ENCODE assay signal across 1 cellular context in the genomic region with DNA sequence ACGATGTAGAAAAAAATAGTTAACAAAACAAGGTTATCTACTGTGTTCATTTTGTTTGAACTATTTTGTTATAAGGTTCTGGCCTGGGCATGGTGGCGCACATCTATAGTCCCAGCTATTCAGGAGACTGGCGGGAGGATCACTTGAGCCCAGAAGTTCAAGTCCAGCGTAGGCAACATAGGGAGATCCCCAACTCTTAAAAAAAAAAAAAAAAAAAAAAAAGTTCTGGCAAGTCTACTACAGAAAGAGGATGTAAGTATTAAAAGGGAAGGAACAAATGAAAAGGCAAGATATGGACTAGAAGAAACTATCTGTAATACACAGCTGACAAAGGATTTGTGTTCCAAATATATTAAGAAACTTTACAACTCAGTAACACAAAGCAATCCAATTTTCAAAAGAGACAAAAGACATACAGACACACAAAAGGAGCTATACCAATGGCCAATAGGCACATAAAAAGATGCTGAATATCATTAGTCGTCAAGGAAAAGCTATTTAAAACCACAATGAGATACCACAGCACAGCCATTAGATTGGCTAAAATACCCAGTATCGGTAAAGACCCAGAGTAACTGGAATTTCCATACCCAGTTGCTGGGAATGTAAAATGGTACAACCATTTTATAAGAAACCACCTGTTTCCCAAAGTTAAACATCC.
TF ChIP-seq lines count a peak whose summit lies in the region.

No MANE protein-coding gene starts in this region.

TF ChIP-seq in IMR-90, 13 proteins besides CTCF, POLR2A, EP300 and RAD21:
- no peak for TF ChIP-seq MXI1 (IDR thresholded peaks at IDR 0.05; ENCODE audit: borderline replicate concordance, low read depth, low read length)
- no peak for TF ChIP-seq BHLHE40 (IDR thresholded peaks at IDR 0.05; ENCODE audit: low read depth, low read length)
- peak; percentile 37; the same call in 1 of the 2 replicates for TF ChIP-seq RFX5 (IDR thresholded peaks at IDR 0.05; ENCODE audit: low read depth, low read length)
